In the genomic region with DNA sequence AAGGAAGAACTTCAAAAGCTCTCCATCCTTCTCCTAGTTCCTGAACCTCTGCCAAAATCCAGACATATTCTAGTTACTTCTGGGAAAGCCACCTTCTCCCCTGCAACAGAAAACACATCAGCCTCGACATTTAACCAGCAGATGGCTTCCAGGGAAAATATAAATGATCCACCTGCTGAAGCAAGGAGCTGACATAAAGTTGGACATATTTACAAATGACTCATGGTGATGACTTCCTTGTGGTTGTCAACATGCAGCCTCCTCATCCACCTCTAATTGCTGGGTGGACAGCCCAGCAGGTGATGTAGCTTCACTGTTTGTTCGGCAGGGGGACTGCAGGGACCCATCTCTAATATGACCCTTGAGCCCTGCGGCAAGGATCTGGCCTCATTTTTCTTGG, we compare ENCODE assay signal across 28 cellular contexts.
DNase-seq lines count a peak whose midpoint lies in the region; ATAC-seq and TF ChIP-seq lines count a peak whose summit lies in the region.
"Had no signal": no experiment of that assay in that cellular context is flagged by ENCODE, and none has a peak within 500 bp of the region (broad histone marks: within the 10 kb centered on the region; RNA-seq: fewer than 3 reads in every experiment).

No MANE protein-coding gene starts in this region.

- H3K4ac ChIP-seq in H9 (ENCODE audit: low read depth, low read length), result no peak overlapping the region

- H3K4me1 ChIP-seq in H9 (ENCODE audit: insufficient read depth, low read length), result no peaks in the 10 kb centered on the region
- H3K4me1 ChIP-seq: A549, Caco-2, heart right ventricle had no signal

- no peak overlapping the region for H2BK120ac ChIP-seq in H9 (ENCODE audit: low read depth, low read length, poor library complexity, severe bottlenecking)

- H2BK5ac ChIP-seq in H9 (ENCODE audit: insufficient read length, low read length), result no peak overlapping the region

- H3K56ac ChIP-seq in H9 (ENCODE audit: insufficient read length, low read depth, low read length), result no peak overlapping the region

- H3K27me3 Mint-ChIP-seq in progenitor cell of endocrine pancreas (peaks cover 6% of the 10 kb centered on the region), H9 (ENCODE audit: low read depth) (no peaks in the 10 kb centered on the region)
- H3K27me3 Mint-ChIP-seq: type B pancreatic cell had no signal

- H3K9ac ChIP-seq in H9 (ENCODE audit: extremely low read depth, insufficient read length, low read length), result no peak overlapping the region
- H3K9ac ChIP-seq: KMS-11, SK-N-SH had no signal

- no peak overlapping the region for H2AFZ ChIP-seq in H9 (ENCODE audit: low read length)

- no peak overlapping the region for H4K91ac ChIP-seq in H9 (ENCODE audit: insufficient read length, low read depth, low read length)

- no peaks in the 10 kb centered on the region for H4K20me1 ChIP-seq in H9 (ENCODE audit: control insufficient read depth, insufficient read depth, insufficient read length)

- no peak overlapping the region for H2AK5ac ChIP-seq in H9 (ENCODE audit: insufficient read length, low read length)

- no peak for ATAC-seq in omental fat pad (ENCODE audit: low FRiP score)
- ATAC-seq: A549; left lobe of liver; naive thymus-derived CD4-positive, alpha-beta T cell; Panc1 had no signal

- H4K5ac ChIP-seq in H9 (ENCODE audit: insufficient read length, low read depth, low read length), result no peak overlapping the region

- peaks cover 8% of the 10 kb centered on the region for H3K9me3 ChIP-seq in H9 (ENCODE audit: control insufficient read depth, low read depth, low read length)
- H3K9me3 ChIP-seq: A549, Caco-2, SK-N-SH had no signal

- DNase-seq in A172 (ENCODE audit: low spot score) (peak; percentile 76), HPDE6-E6E7 (ENCODE audit: extremely low spot score) (peak; percentile 34), SW480 (ENCODE audit: low spot score) (peak; percentile 85), fibroblast of pulmonary artery (ENCODE audit: low read depth) (peak; percentile 53), omental fat pad (ENCODE audit: low spot score) (no peak), progenitor cell of endocrine pancreas (ENCODE audit: low spot score, unreplicated experiment) (no peak), H9 (no peak), GM20000 (ENCODE audit: low spot score) (no peak)
- DNase-seq: activated CD4-positive, alpha-beta T cell treated with anti-CD3 and anti-CD28 coated beads for 48 hours; activated T-cell treated with anti-CD3 and anti-CD28 coated beads, Interleukin-2, amount 50 U/mL, for 24 hours; Caco-2; cortex of kidney; heart right ventricle; naive thymus-derived CD4-positive, alpha-beta T cell; NCI-H1694 treated with DMSO at 0.1 percent for 48 hours; NCI-H2171 treated with DMSO at 0.1 percent for 48 hours; NCI-H524; NK-92 treated with Interleukin-12 subunit alpha and Interleukin-12 subunit beta, amount 100 ng/mL, for 24 hours; occipital lobe; retina; SK-N-SH; small intestine; stimulated activated CD4-positive, alpha-beta T cell treated with anti-CD3 and anti-CD28 coated beads, Interleukin-2, amount 100 ng/mL, for 24 hours had no signal

- no peak overlapping the region for H2BK20ac ChIP-seq in H9 (ENCODE audit: low read depth, low read length, poor library complexity, severe bottlenecking)

- H3K23me2 ChIP-seq in H9 (ENCODE audit: insufficient read length, low read depth, low read length, poor library complexity, severe bottlenecking), result no peaks in the 10 kb centered on the region

- H3K79me2 ChIP-seq in H9 (ENCODE audit: insufficient read depth, low read length), result no peaks in the 10 kb centered on the region

- no peak overlapping the region for H2BK12ac ChIP-seq in H9 (ENCODE audit: insufficient read length, low read depth, low read length)

- H3K27me3 ChIP-seq in H9 (ENCODE audit: insufficient read depth, low read length), result no peaks in the 10 kb centered on the region
- H3K27me3 ChIP-seq: heart right ventricle had no signal

- no peak overlapping the region for H2BK15ac ChIP-seq in H9 (ENCODE audit: low read depth, low read length)

- no peaks in the 10 kb centered on the region for H3K36me3 Mint-ChIP-seq in progenitor cell of endocrine pancreas (ENCODE audit: insufficient read depth)
- H3K36me3 Mint-ChIP-seq in H9 (ENCODE audit: insufficient read depth in 1 of 3, low read depth in 3 of 3), result peaks cover 4 to 6% (median 5%) of the 10 kb centered on the region in 3 experiments; a peak in 4 of 7 replicates
- H3K36me3 Mint-ChIP-seq: naive thymus-derived CD4-positive, alpha-beta T cell; type B pancreatic cell had no signal

- H3K14ac ChIP-seq in H9 (ENCODE audit: insufficient read depth, low read length), result no peak overlapping the region

- no peak overlapping the region for H3K23ac ChIP-seq in H9 (ENCODE audit: insufficient read length, low read depth, low read length)

- H3K9me3 Mint-ChIP-seq in progenitor cell of endocrine pancreas (ENCODE audit: low read depth) (no peaks in the 10 kb centered on the region), H9 (peaks cover 5 to 9% of the 10 kb centered on the region in 2 experiments; a peak in 4 of 5 replicates)
- H3K9me3 Mint-ChIP-seq: activated T-cell treated with anti-CD3 and anti-CD28 coated beads, Interleukin-2, amount 50 U/mL, for 24 hours; type B pancreatic cell had no signal

- H3K4me2 ChIP-seq in H9 (ENCODE audit: insufficient read depth, insufficient read length, low read length), result no peak overlapping the region
- H3K4me2 ChIP-seq: A549, KMS-11, SK-N-SH had no signal

- H4K8ac ChIP-seq in H9 (replicated peaks; ENCODE audit: insufficient read length, low read depth, low read length), result no peak overlapping the region

- no peak overlapping the region for H3T11ph ChIP-seq in H9 (ENCODE audit: low read length)

- H3K27ac ChIP-seq in H9 (ENCODE audit: insufficient read length, low read depth, low read length), result no peak overlapping the region
- H3K27ac ChIP-seq: A549, heart right ventricle, KMS-11 had no signal

- no peaks in the 10 kb centered on the region for H3K79me1 ChIP-seq in H9 (ENCODE audit: insufficient read depth, low read depth, low read length, poor library complexity, severe bottlenecking)

- H3K27ac Mint-ChIP-seq in progenitor cell of endocrine pancreas (no peak overlapping the region), H9 (no peak overlapping the region)
- H3K27ac Mint-ChIP-seq: activated T-cell treated with anti-CD3 and anti-CD28 coated beads, Interleukin-2, amount 50 U/mL, for 24 hours; naive thymus-derived CD4-positive, alpha-beta T cell; type B pancreatic cell had no signal

- TF ChIP-seq CTCF in fibroblast of pulmonary artery (IDR thresholded peaks at IDR 0.05; ENCODE audit: low read length, missing control alignments) (no peak), omental fat pad (IDR thresholded peaks at IDR 0.05) (no peak), progenitor cell of endocrine pancreas (IDR thresholded peaks at IDR 0.05; ENCODE audit: unreplicated experiment) (no peak), H9 (conservative IDR thresholded peaks at IDR 0.05) (no peak), GM20000 (IDR thresholded peaks at IDR 0.05; ENCODE audit: extremely low read depth, missing control alignments) (no peak)

- H3K18ac ChIP-seq in H9 (ENCODE audit: insufficient read length, low read depth, low read length), result no peak overlapping the region

- H3K4me3 Mint-ChIP-seq in progenitor cell of endocrine pancreas (ENCODE audit: low read depth), result no peak overlapping the region
- H3K4me3 Mint-ChIP-seq in H9, result no peak overlapping the region
- H3K4me3 Mint-ChIP-seq: activated T-cell treated with anti-CD3 and anti-CD28 coated beads, Interleukin-2, amount 50 U/mL, for 24 hours; naive thymus-derived CD4-positive, alpha-beta T cell; type B pancreatic cell had no signal

- H3K4me3 ChIP-seq in fibroblast of pulmonary artery (replicated peaks; ENCODE audit: low read depth, low read length), result no peak overlapping the region
- H3K4me3 ChIP-seq: A549, heart right ventricle had no signal

- no CpG with 5 or more reads among the region's 3 CpGs for WGBS in H9 (ENCODE audit: extremely low coverage, insufficient read length, low lambda C conversion rate)

- H3K4me1 Mint-ChIP-seq in progenitor cell of endocrine pancreas (ENCODE audit: low read depth) (no peaks in the 10 kb centered on the region), H9 (peaks cover 0 to 3% of the 10 kb centered on the region in 2 experiments; a peak in 1 of 4 replicates)
- H3K4me1 Mint-ChIP-seq: naive thymus-derived CD4-positive, alpha-beta T cell had no signal

Comparison
In these comparisons a context has a peak if more than half of its experiments do, and no peak if none do; other contexts are left out.
1. DNase-seq: peak in A172 (single experiment), HPDE6-E6E7 (single experiment), SW480 (single experiment) and fibroblast of pulmonary artery (single experiment); none in omental fat pad (single experiment), progenitor cell of endocrine pancreas (single experiment), H9 (single experiment) and GM20000 (single experiment).